21 cellular contexts compared by ENCODE assay signal in genomic region chr11:99934008-99934407, GRCh38.
DNase-seq lines count a peak whose midpoint lies in the region; ATAC-seq and TF ChIP-seq lines count a peak whose summit lies in the region.
"Had no signal": no experiment of that assay in that cellular context is flagged by ENCODE, and none has a peak within 500 bp of the region (broad histone marks: within the 10 kb centered on the region; RNA-seq: fewer than 3 reads in every experiment).

No MANE protein-coding gene starts in this region.

- no peak for ATAC-seq in GM21526 (IDR thresholded peaks at IDR 0.05; ENCODE audit: low FRiP score, unreplicated experiment)
- ATAC-seq: HepG2 had no signal

- TF ChIP-seq CTCF in fibroblast of pulmonary artery (IDR thresholded peaks at IDR 0.05; ENCODE audit: low read length, missing control alignments) (no peak), OCI-LY7 (conservative IDR thresholded peaks at IDR 0.05; ENCODE audit: low read length) (no peak)

- CTCF ChIA-PET in OCI-LY7 (lab: Charles Lee; ENCODE audit: unreplicated experiment): no interaction called here

- intact Hi-C loops in activated T-helper 2 cell treated with anti-CD3 and anti-CD28 coated beads, Interferon-gamma antibody, Interleukin-2, Interleukin-4, amounts not matched to agents 10 μg/mL and 5 μg/mL and 100 μg/mL, durations not matched to agents 14 hours and 24 hours and 36 hours (cut with micrococcal nuclease): no loop called here
- intact Hi-C loops in OCI-LY7 (cut with micrococcal nuclease; ENCODE audit: unreplicated experiment): no loop called here

- H3K9me3 Mint-ChIP-seq in activated T-helper 2 cell treated with anti-CD3 and anti-CD28 coated beads, Interferon-gamma antibody, Interleukin-2, Interleukin-4, amounts not matched to agents 10 μg/mL and 5 μg/mL and 100 μg/mL, durations not matched to agents 14 hours and 24 hours and 36 hours: peaks cover 41% of the 10 kb centered on the region

- POLR2A ChIA-PET in OCI-LY7 (lab: Charles Lee): interaction anchor here (0.7 kb wide), 1 partner anchor 877 kb away, joined by 3 read pairs; no protein-coding TSS in a partner anchor

- no peaks in the 10 kb centered on the region for H3K36me3 ChIP-seq in OCI-LY7 (ENCODE audit: insufficient read depth, low read length)
- H3K36me3 ChIP-seq: BE2C, SJCRH30 had no signal

- no TSS peak for BruUV-seq in OCI-LY7 (replicated peaks; lab: Mats Ljungman, UMichigan)

- H3K4me1 Mint-ChIP-seq in activated T-helper 2 cell treated with anti-CD3 and anti-CD28 coated beads, Interferon-gamma antibody, Interleukin-2, Interleukin-4, amounts not matched to agents 10 μg/mL and 5 μg/mL and 100 μg/mL, durations not matched to agents 14 hours and 24 hours and 36 hours (ENCODE audit: low read depth): no peaks in the 10 kb centered on the region
- H3K4me1 Mint-ChIP-seq: CD4-positive, alpha-beta memory T cell had no signal

- no peak overlapping the region for H2AFZ ChIP-seq in OCI-LY7 (ENCODE audit: low read length)

- H3K9me2 ChIP-seq in OCI-LY7 (ENCODE audit: insufficient read depth, low read length): no peaks in the 10 kb centered on the region

- H3K9me3 ChIP-seq in OCI-LY7 (ENCODE audit: low read length): no peaks in the 10 kb centered on the region
- H3K9me3 ChIP-seq: BE2C, SJCRH30 had no signal

- no peak overlapping the region for H3K4me3 ChIP-seq in fibroblast of pulmonary artery (replicated peaks; ENCODE audit: low read depth, low read length)
- no peak overlapping the region for H3K4me3 ChIP-seq in OCI-LY7 (ENCODE audit: low read depth, low read length, poor library complexity, severe bottlenecking)
- H3K4me3 ChIP-seq: SJCRH30 had no signal

- H3K79me2 ChIP-seq in OCI-LY7 (ENCODE audit: insufficient read depth, low read depth, low read length): no peaks in the 10 kb centered on the region

- H3K27ac Mint-ChIP-seq in activated T-helper 2 cell treated with anti-CD3 and anti-CD28 coated beads, Interferon-gamma antibody, Interleukin-2, Interleukin-4, amounts not matched to agents 10 μg/mL and 5 μg/mL and 100 μg/mL, durations not matched to agents 14 hours and 24 hours and 36 hours: no peak overlapping the region
- H3K27ac Mint-ChIP-seq: CD4-positive, alpha-beta memory T cell had no signal

- H3K27me3 Mint-ChIP-seq in activated T-helper 2 cell treated with anti-CD3 and anti-CD28 coated beads, Interferon-gamma antibody, Interleukin-2, Interleukin-4, amounts not matched to agents 10 μg/mL and 5 μg/mL and 100 μg/mL, durations not matched to agents 14 hours and 24 hours and 36 hours (ENCODE audit: low read depth): no peaks in the 10 kb centered on the region
- H3K27me3 Mint-ChIP-seq: CD4-positive, alpha-beta memory T cell had no signal

- no peak overlapping the region for H3K4me3 Mint-ChIP-seq in activated T-helper 2 cell treated with anti-CD3 and anti-CD28 coated beads, Interferon-gamma antibody, Interleukin-2, Interleukin-4, amounts not matched to agents 10 μg/mL and 5 μg/mL and 100 μg/mL, durations not matched to agents 14 hours and 24 hours and 36 hours (ENCODE audit: low read depth)
- H3K4me3 Mint-ChIP-seq: CD4-positive, alpha-beta memory T cell had no signal

- H3K36me3 Mint-ChIP-seq in activated T-helper 2 cell treated with anti-CD3 and anti-CD28 coated beads, Interferon-gamma antibody, Interleukin-2, Interleukin-4, amounts not matched to agents 10 μg/mL and 5 μg/mL and 100 μg/mL, durations not matched to agents 14 hours and 24 hours and 36 hours (ENCODE audit: low read depth): no peaks in the 10 kb centered on the region
- H3K36me3 Mint-ChIP-seq: CD4-positive, alpha-beta memory T cell had no signal

- H3K4me2 ChIP-seq in OCI-LY7 (ENCODE audit: low read length): no peak overlapping the region
- H3K4me2 ChIP-seq: KMS-11 had no signal

- no peaks in the 10 kb centered on the region for H4K20me1 ChIP-seq in OCI-LY7 (ENCODE audit: insufficient read depth, low read length)

- H3K4me1 ChIP-seq in OCI-LY7 (ENCODE audit: insufficient read depth, low read length, poor library complexity, severe bottlenecking): no peaks in the 10 kb centered on the region
- H3K4me1 ChIP-seq: BE2C, SJCRH30 had no signal

- peak; percentile 21 for DNase-seq in HCEC 1CT
- peak; percentile 49 for DNase-seq in amniotic epithelial cell (ENCODE audit: low read depth)
- DNase-seq in fibroblast of pulmonary artery (ENCODE audit: low read depth): peak; percentile 6
- peak; percentile 54 for DNase-seq in renal cortical epithelial cell (ENCODE audit: low read depth)
- DNase-seq in activated T-helper 2 cell treated with anti-CD3 and anti-CD28 coated beads, Interferon-gamma antibody, Interleukin-2, Interleukin-4, amounts not matched to agents 10 μg/mL and 5 μg/mL and 100 μg/mL, durations not matched to agents 14 hours and 24 hours and 36 hours (ENCODE audit: low spot score): no peak
- no peak for DNase-seq in OCI-LY7 (ENCODE audit: low spot score)
- DNase-seq in NCI-H69 (lab: John Stamatoyannopoulos, UW): no peak
- DNase-seq: BE2C; CD4-positive, alpha-beta memory T cell; DMS79 treated with DMSO at 0.1 percent for 48 hours; GDM1; GOT3; MM.1S; NCI-H1105 treated with DMSO at 0.1 percent for 48 hours; NCI-H187; NCI-H446 treated with DMSO at 0.1 percent for 48 hours; NCI-H774; SJCRH30 had no signal

- H3K27ac ChIP-seq in OCI-LY7 (ENCODE audit: low read depth, low read length, poor library complexity, severe bottlenecking): no peak overlapping the region
- H3K27ac ChIP-seq: KMS-11, SJCRH30 had no signal

Comparison
In these comparisons a context has a peak if more than half of its experiments do, and no peak if none do; other contexts are left out.
1. DNase-seq: peak in HCEC 1CT (single experiment), amniotic epithelial cell (single experiment), fibroblast of pulmonary artery (single experiment) and renal cortical epithelial cell (single experiment); none in activated T-helper 2 cell treated with anti-CD3 and anti-CD28 coated beads, Interferon-gamma antibody, Interleukin-2, Interleukin-4, amounts not matched to agents 10 μg/mL and 5 μg/mL and 100 μg/mL, durations not matched to agents 14 hours and 24 hours and 36 hours (single experiment), OCI-LY7 (single experiment) and NCI-H69 (single experiment).